6 cellular contexts compared by ENCODE assay signal in the genomic region with DNA sequence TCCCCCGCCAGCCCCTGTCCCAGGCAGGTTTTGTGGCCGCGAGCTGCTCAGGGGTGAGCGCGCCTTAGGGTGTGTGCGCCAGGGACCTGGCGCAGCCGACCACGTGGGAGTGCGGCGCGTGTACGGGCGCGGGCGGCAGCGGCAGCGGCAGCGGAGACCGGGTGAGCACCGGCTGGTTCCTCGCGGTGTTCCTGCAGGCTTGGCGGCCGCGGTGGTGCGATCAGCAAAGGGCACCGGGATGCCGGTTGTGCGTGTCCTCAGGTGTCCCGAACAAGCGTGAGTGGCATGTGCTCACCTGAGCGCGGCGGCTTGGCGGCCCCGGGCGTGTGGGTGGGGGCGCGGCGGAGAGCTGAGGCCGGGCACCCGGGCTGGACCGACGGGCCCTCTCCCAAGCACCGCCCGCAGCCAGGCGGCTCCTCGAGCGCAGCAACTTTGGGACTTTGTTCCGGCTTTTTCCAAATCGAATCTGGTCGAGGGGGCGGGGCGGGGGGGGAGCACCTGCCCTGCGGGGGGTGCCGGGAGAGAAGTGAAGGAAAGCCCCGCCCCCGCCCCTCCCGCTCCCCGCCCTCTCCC. TPM values are rescaled to one million over a fixed set of nuclear protein-coding genes. Genes with fewer than 3 reads are reported as not detected.
DNase-seq lines count a peak whose midpoint lies in the region; ATAC-seq and TF ChIP-seq lines count a peak whose summit lies in the region.

No MANE protein-coding gene starts in this region.

- H3K9me3 ChIP-seq in adrenal gland (replicated peaks in 1 of 3), result no peaks in the 10 kb centered on the region
- no peaks in the 10 kb centered on the region for H3K9me3 ChIP-seq in muscle layer of colon (ENCODE audit: low read length)

- no peak for TF ChIP-seq POLR2A in adrenal gland (IDR thresholded peaks at IDR 0.05)

- no peak for ATAC-seq in GM19397 (IDR thresholded peaks at IDR 0.05; ENCODE audit: unreplicated experiment)
- no peak for ATAC-seq in HG02642 (IDR thresholded peaks at IDR 0.05; ENCODE audit: poor library complexity, unreplicated experiment)

- TF ChIP-seq CTCF in adrenal gland (IDR thresholded peaks at IDR 0.05), result no peak

- no peak overlapping the region for H3K9ac ChIP-seq in muscle layer of colon (ENCODE audit: low read length)

- H3K36me3 ChIP-seq in adrenal gland (replicated peaks in 1 of 2) (no peaks in the 10 kb centered on the region), muscle layer of colon (ENCODE audit: insufficient read depth, low read length) (no peaks in the 10 kb centered on the region)

- H3K27ac ChIP-seq in adrenal gland (peak overlapping the region in 3 of 5 donors; percentile 56 to 68 (median 64)), muscle layer of colon (ENCODE audit: low read depth, low read length) (peak overlapping the region; percentile 74)

- peaks cover 12 to 26% of the 10 kb centered on the region in 2 donors for H3K4me1 ChIP-seq in adrenal gland (replicated peaks in 1 of 2)
- peaks cover 15% of the 10 kb centered on the region for H3K4me1 ChIP-seq in muscle layer of colon (ENCODE audit: insufficient read depth, low read length)

- DNase-seq in DMS 273 (lab: John Stamatoyannopoulos, UW; ENCODE audit: unreplicated experiment) (peak; percentile 77), DMS 273 treated with DMSO at 0.1 percent for 48 hours (lab: John Stamatoyannopoulos, UW) (no peak), adrenal gland (peak in 4 of 7 donors; percentile 38 to 56 (median 50))

- WGBS in adrenal gland, 4 donors, result 0 to 15% (median 1%) methylated on average over 1 to 61 of the region's 61 CpGs

- intact Hi-C loops in adrenal gland (cut with DNase I), result no loop called here

- H3K4me3 ChIP-seq in adrenal gland (peak overlapping the region in 2 of 4 donors; percentile 11 to 62), muscle layer of colon (ENCODE audit: low read depth in 1 of 2, low read length in 2 of 2) (peak overlapping the region; percentile 41)

- H3K27me3 ChIP-seq in adrenal gland (peaks cover 3% of the 10 kb centered on the region), muscle layer of colon (ENCODE audit: control insufficient read depth in 1 of 2, insufficient read depth in 2 of 2, low read length in 2 of 2) (peaks cover 0 to 10% of the 10 kb centered on the region in 2 donors)

RNA-seq across cellular contexts. Expression of gene HSD11B2, which starts 0.3 kb away (rescaled TPM):
- 10 to 100 TPM in 2 of 8 donors, 1 to 10 TPM in 5, under 1 TPM in 1; 0.69 to 12.3 (median 5.2) TPM for total RNA-seq in adrenal gland
- polyA plus RNA-seq in adrenal gland, result 1 to 10 TPM; 1.8 to 3.7 (median 3.5) TPM

RNA-seq across cellular contexts. Expression of gene ZDHHC1, which starts 14.3 kb away (rescaled TPM):
- 10 to 100 TPM in 7 of 8 donors, 1 to 10 TPM in 1; 4.2 to 30.0 (median 15.0) TPM for total RNA-seq in adrenal gland
- polyA plus RNA-seq in adrenal gland, result 1 to 10 TPM; 1.3 to 8.5 (median 7.9) TPM

RNA-seq across cellular contexts. Expression of gene TPPP3, which starts 37.3 kb away (rescaled TPM):
- 10 to 100 TPM in 1 of 8 donors, 1 to 10 TPM in 6, not detected in 1; 1.1 to 12.8 (median 4.3) TPM for total RNA-seq in adrenal gland
- 10 to 100 TPM in 2 of 3 donors, 1 to 10 TPM in 1; 9.4 to 22.7 (median 16.6) TPM for polyA plus RNA-seq in adrenal gland

RNA-seq across cellular contexts. Expression of gene ATP6V0D1, which starts 50.4 kb away (rescaled TPM):
- 100 to 1,000 TPM; 114 to 244 (median 168) TPM for total RNA-seq in adrenal gland
- 100 to 1,000 TPM in 1 of 3 donors, 10 to 100 TPM in 2; 24.1 to 186 (median 31.9) TPM for polyA plus RNA-seq in adrenal gland

RNA-seq across cellular contexts. Expression of gene AGRP, which starts 52.8 kb away (rescaled TPM):
- total RNA-seq in adrenal gland, result 10 to 100 TPM in 3 of 8 donors, 1 to 10 TPM in 5; 3.1 to 23.1 (median 8.0) TPM
- polyA plus RNA-seq in adrenal gland, result 10 to 100 TPM in 2 of 3 donors, 1 to 10 TPM in 1; 2.9 to 56.7 (median 52.0) TPM
